In the genomic region with DNA sequence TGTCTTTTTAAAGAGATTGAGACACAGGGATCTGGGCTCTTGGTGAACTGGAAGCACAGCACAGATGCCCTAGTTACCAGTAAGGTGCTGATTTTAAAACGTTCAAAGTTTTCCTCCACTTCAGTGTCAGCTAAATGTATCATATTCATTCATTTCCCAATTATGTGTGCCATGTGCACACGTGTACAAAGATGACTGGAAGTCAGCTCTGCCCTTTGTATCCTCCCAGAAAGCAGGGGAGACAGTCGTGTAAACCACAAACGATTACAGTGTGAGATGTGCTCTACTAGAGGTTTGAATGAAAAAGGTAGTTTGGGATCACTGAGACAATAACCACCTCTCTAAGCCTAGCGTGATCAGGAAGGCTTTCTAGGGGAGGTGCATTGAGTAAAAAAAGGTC, we compare ENCODE assay signal across 8 cellular contexts. TPM values are rescaled to one million over a fixed set of nuclear protein-coding genes. Genes with fewer than 3 reads are reported as not detected.
DNase-seq lines count a peak whose midpoint lies in the region; ATAC-seq, FAIRE-seq and TF ChIP-seq lines count a peak whose summit lies in the region.

No MANE protein-coding gene starts in this region.

- in situ Hi-C loops in gastrocnemius medialis (cut with MboI; ENCODE audit: low sequenced_read_pairs in 4 of 4) = no loop called here

- ATAC-seq in SK-N-SH treated with all-trans-retinoic acid at 6 μM for 48 hours = peak; percentile 38
- no peak for ATAC-seq in foreskin keratinocyte
- ATAC-seq in gastrocnemius medialis = no peak

- H3K27ac ChIP-seq in foreskin keratinocyte (peak overlapping the region; percentile 62), gastrocnemius medialis (no peak overlapping the region)

- H3K9me3 ChIP-seq in gastrocnemius medialis = no peaks in the 10 kb centered on the region

- intact Hi-C loops in gastrocnemius medialis (cut with DNase I; ENCODE audit: low total_unique reads) = no loop called here

- FAIRE-seq in urothelium cell line (lab: Jason Lieb, UNC) = no peak

- H3K4me1 ChIP-seq in foreskin keratinocyte (no peaks in the 10 kb centered on the region), gastrocnemius medialis (peaks cover 8 to 10% of the 10 kb centered on the region in 2 donors)

- DNase-seq in GM12865 (ENCODE audit: low read depth) = peak; percentile 9
- DNase-seq in foreskin keratinocyte = no peak
- no peak for DNase-seq in gastrocnemius medialis
- no peak for DNase-seq in foreskin melanocyte
- no peak for DNase-seq in urothelium cell line (ENCODE audit: low spot score)
- no peak for DNase-seq in cortex of kidney (lab: John Stamatoyannopoulos, UW)
- DNase-seq in stimulated activated CD4-positive, alpha-beta T cell treated with anti-CD3 and anti-CD28 coated beads, Interleukin-2, amount 100 ng/mL, for 24 hours = no peak

- H3K27me3 ChIP-seq in foreskin keratinocyte = peaks cover 2% of the 10 kb centered on the region
- H3K27me3 ChIP-seq in gastrocnemius medialis = peaks cover 0 to 3% (median 2%) of the 10 kb centered on the region in 3 donors

- TF ChIP-seq CTCF in GM12865 (IDR thresholded peaks at IDR 0.05; ENCODE audit: insufficient read depth, low read depth, low read length, missing control alignments) = no peak
- no peak for TF ChIP-seq CTCF in foreskin keratinocyte (conservative IDR thresholded peaks at IDR 0.05)
- TF ChIP-seq CTCF in gastrocnemius medialis (IDR thresholded peaks at IDR 0.05 in 4 of 5, conservative IDR thresholded peaks at IDR 0.05 in 1 of 5) = no peak

- H3K36me3 ChIP-seq in gastrocnemius medialis = peaks cover 0 to 13% of the 10 kb centered on the region in 2 donors

- no peak for TF ChIP-seq POLR2A in gastrocnemius medialis (IDR thresholded peaks at IDR 0.05)

- H3K4me3 ChIP-seq in GM12865 (ENCODE audit: low read depth, low read length) (peak overlapping the region; percentile 95), gastrocnemius medialis (peak overlapping the region; percentile 65 to 92 (median 83))

TF ChIP-seq in SK-N-SH treated with all-trans-retinoic acid at 6 μM for 48 hours, 23 proteins besides CTCF, POLR2A, EP300 and RAD21:
- TF ChIP-seq, protein P1, sequence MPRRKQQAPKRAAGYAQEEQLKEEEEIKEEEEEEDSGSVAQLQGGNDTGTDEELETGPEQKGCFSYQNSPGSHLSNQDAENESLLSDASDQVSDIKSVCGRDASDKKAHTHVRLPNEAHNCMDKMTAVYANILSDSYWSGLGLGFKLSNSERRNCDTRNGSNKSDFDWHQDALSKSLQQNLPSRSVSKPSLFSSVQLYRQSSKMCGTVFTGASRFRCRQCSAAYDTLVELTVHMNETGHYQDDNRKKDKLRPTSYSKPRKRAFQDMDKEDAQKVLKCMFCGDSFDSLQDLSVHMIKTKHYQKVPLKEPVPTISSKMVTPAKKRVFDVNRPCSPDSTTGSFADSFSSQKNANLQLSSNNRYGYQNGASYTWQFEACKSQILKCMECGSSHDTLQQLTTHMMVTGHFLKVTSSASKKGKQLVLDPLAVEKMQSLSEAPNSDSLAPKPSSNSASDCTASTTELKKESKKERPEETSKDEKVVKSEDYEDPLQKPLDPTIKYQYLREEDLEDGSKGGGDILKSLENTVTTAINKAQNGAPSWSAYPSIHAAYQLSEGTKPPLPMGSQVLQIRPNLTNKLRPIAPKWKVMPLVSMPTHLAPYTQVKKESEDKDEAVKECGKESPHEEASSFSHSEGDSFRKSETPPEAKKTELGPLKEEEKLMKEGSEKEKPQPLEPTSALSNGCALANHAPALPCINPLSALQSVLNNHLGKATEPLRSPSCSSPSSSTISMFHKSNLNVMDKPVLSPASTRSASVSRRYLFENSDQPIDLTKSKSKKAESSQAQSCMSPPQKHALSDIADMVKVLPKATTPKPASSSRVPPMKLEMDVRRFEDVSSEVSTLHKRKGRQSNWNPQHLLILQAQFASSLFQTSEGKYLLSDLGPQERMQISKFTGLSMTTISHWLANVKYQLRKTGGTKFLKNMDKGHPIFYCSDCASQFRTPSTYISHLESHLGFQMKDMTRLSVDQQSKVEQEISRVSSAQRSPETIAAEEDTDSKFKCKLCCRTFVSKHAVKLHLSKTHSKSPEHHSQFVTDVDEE (CRISPR knock-in tag; IDR thresholded peaks at IDR 0.05) = no peak
- TF ChIP-seq PPARA (CRISPR knock-in tag; IDR thresholded peaks at IDR 0.05; ENCODE audit: borderline replicate concordance) = no peak
- no peak for TF ChIP-seq OSR1 (CRISPR knock-in tag; IDR thresholded peaks at IDR 0.05)
- TF ChIP-seq, protein P2, sequence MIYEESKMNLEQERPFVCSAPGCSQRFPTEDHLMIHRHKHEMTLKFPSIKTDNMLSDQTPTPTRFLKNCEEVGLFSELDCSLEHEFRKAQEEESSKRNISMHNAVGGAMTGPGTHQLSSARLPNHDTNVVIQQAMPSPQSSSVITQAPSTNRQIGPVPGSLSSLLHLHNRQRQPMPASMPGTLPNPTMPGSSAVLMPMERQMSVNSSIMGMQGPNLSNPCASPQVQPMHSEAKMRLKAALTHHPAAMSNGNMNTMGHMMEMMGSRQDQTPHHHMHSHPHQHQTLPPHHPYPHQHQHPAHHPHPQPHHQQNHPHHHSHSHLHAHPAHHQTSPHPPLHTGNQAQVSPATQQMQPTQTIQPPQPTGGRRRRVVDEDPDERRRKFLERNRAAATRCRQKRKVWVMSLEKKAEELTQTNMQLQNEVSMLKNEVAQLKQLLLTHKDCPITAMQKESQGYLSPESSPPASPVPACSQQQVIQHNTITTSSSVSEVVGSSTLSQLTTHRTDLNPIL (CRISPR knock-in tag; IDR thresholded peaks at IDR 0.05; ENCODE audit: low read depth) = no peak
- TF ChIP-seq RARB (CRISPR knock-in tag; IDR thresholded peaks at IDR 0.05) = no peak
- no peak for TF ChIP-seq ZNF8 (CRISPR knock-in tag; IDR thresholded peaks at IDR 0.05)
- TF ChIP-seq, protein P3, sequence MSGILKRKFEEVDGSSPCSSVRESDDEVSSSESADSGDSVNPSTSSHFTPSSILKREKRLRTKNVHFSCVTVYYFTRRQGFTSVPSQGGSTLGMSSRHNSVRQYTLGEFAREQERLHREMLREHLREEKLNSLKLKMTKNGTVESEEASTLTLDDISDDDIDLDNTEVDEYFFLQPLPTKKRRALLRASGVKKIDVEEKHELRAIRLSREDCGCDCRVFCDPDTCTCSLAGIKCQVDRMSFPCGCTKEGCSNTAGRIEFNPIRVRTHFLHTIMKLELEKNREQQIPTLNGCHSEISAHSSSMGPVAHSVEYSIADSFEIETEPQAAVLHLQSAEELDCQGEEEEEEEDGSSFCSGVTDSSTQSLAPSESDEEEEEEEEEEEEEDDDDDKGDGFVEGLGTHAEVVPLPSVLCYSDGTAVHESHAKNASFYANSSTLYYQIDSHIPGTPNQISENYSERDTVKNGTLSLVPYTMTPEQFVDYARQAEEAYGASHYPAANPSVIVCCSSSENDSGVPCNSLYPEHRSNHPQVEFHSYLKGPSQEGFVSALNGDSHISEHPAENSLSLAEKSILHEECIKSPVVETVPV (CRISPR knock-in tag; IDR thresholded peaks at IDR 0.05) = no peak
- TF ChIP-seq, protein P4, sequence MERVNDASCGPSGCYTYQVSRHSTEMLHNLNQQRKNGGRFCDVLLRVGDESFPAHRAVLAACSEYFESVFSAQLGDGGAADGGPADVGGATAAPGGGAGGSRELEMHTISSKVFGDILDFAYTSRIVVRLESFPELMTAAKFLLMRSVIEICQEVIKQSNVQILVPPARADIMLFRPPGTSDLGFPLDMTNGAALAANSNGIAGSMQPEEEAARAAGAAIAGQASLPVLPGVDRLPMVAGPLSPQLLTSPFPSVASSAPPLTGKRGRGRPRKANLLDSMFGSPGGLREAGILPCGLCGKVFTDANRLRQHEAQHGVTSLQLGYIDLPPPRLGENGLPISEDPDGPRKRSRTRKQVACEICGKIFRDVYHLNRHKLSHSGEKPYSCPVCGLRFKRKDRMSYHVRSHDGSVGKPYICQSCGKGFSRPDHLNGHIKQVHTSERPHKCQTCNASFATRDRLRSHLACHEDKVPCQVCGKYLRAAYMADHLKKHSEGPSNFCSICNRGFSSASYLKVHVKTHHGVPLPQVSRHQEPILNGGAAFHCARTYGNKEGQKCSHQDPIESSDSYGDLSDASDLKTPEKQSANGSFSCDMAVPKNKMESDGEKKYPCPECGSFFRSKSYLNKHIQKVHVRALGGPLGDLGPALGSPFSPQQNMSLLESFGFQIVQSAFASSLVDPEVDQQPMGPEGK (CRISPR knock-in tag; IDR thresholded peaks at IDR 0.05; ENCODE audit: borderline replicate concordance) = no peak
TF ChIP-seq in SK-N-SH treated with all-trans-retinoic acid at 6 μM for 48 hours: peak in this region for 0.

RNA-seq across cellular contexts. Expression of a gene that starts 0.8 kb away (rescaled TPM):
- 2.0 and 2.8 TPM in 2 replicates for total RNA-seq in foreskin keratinocyte
- polyA plus RNA-seq in foreskin keratinocyte = 0.77 and 0.87 TPM in 2 replicates
- 1 to 10 TPM; 1.0 to 1.6 (median 1.4) TPM for total RNA-seq in gastrocnemius medialis

RNA-seq across cellular contexts. Expression of a gene that starts 29.0 kb away (rescaled TPM):
- 0.10 and 0.11 TPM in 2 replicates for total RNA-seq in foreskin keratinocyte
- 0.01 and 0.02 TPM in 2 replicates for polyA plus RNA-seq in foreskin keratinocyte
- total RNA-seq in gastrocnemius medialis = under 1 TPM; 0.13 to 0.39 (median 0.28) TPM
